ENCODE assay signal across 8 cellular contexts in genomic region chr21:42923553-42924432, GRCh38. TPM values are rescaled to one million over a fixed set of nuclear protein-coding genes. Genes with fewer than 3 reads are reported as not detected.
DNase-seq lines count a peak whose midpoint lies in the region; ATAC-seq and TF ChIP-seq lines count a peak whose summit lies in the region.

No MANE protein-coding gene starts in this region.

- BruUV-seq in Panc1 (replicated peaks; lab: Mats Ljungman, UMichigan): no TSS peak

- in situ Hi-C loops in Panc1 (cut with HindIII; ENCODE audit: low pct_unique_long_range_greater_than_20kb, low sequenced_read_pairs): no loop called here

- CTCF ChIA-PET in Panc1 (lab: Charles Lee): no interaction called here

- H3K9ac ChIP-seq in Karpas-422 (ENCODE audit: low read length) (peak overlapping the region; percentile 56), fibroblast of lung (ENCODE audit: insufficient read depth, low read length) (no peak overlapping the region)

- H3K4me1 ChIP-seq in Karpas-422 (ENCODE audit: low read length) (peaks cover 14% of the 10 kb centered on the region), Panc1 (ENCODE audit: control insufficient read depth, insufficient read depth, low read length) (peaks cover 3% of the 10 kb centered on the region; the same call in 1 of the 2 replicates), fibroblast of lung (ENCODE audit: control insufficient read depth, extremely low read depth, insufficient read depth, low read length) (peaks cover 2% of the 10 kb centered on the region)

- H3K9me3 Mint-ChIP-seq in activated T-cell treated with anti-CD3 and anti-CD28 coated beads, Interleukin-2, amount 50 U/mL, for 4 hours: no peaks in the 10 kb centered on the region
- H3K9me3 Mint-ChIP-seq in naive thymus-derived CD8-positive, alpha-beta T cell: no peaks in the 10 kb centered on the region
- H3K9me3 Mint-ChIP-seq in stimulated activated memory B cell treated with anti-CD40 and anti-IgM and Interleukin-4, amounts not matched to agents 10 μg/mL and 1 μg/mL and 100 μg/mL, for 72 hours: no peaks in the 10 kb centered on the region

- H3K4me1 Mint-ChIP-seq in activated T-cell treated with anti-CD3 and anti-CD28 coated beads, Interleukin-2, amount 50 U/mL, for 4 hours (ENCODE audit: low read depth): peaks cover 17% of the 10 kb centered on the region
- peaks cover 11 to 18% (median 16%) of the 10 kb centered on the region in 4 donors for H3K4me1 Mint-ChIP-seq in naive thymus-derived CD8-positive, alpha-beta T cell
- peaks cover 12% of the 10 kb centered on the region for H3K4me1 Mint-ChIP-seq in stimulated activated memory B cell treated with anti-CD40 and anti-IgM and Interleukin-4, amounts not matched to agents 10 μg/mL and 1 μg/mL and 100 μg/mL, for 72 hours

- peak; percentile 89 for ATAC-seq in Panc1
- peak; percentile 99 for ATAC-seq in activated T-cell treated with anti-CD3 and anti-CD28 coated beads, Interleukin-2, amount 50 U/mL, for 4 hours
- peak; percentile 94 to 95 for ATAC-seq in naive thymus-derived CD8-positive, alpha-beta T cell
- ATAC-seq in stimulated activated memory B cell treated with anti-CD40 and anti-IgM and Interleukin-4, amounts not matched to agents 10 μg/mL and 1 μg/mL and 100 μg/mL, for 72 hours: peak; percentile 88

- H3K36me3 Mint-ChIP-seq in activated T-cell treated with anti-CD3 and anti-CD28 coated beads, Interleukin-2, amount 50 U/mL, for 4 hours (ENCODE audit: insufficient read depth): no peaks in the 10 kb centered on the region
- no peaks in the 10 kb centered on the region for H3K36me3 Mint-ChIP-seq in naive thymus-derived CD8-positive, alpha-beta T cell
- H3K36me3 Mint-ChIP-seq in stimulated activated memory B cell treated with anti-CD40 and anti-IgM and Interleukin-4, amounts not matched to agents 10 μg/mL and 1 μg/mL and 100 μg/mL, for 72 hours: no peaks in the 10 kb centered on the region

- H3K27me3 ChIP-seq in Karpas-422 (ENCODE audit: low read length) (no peaks in the 10 kb centered on the region), Panc1 (ENCODE audit: control insufficient read depth, insufficient read depth, low read length) (no peaks in the 10 kb centered on the region), fibroblast of lung (ENCODE audit: control insufficient read depth, insufficient read depth, low read length) (no peaks in the 10 kb centered on the region)

- peak overlapping the region; percentile 48 for H3K4me2 ChIP-seq in Karpas-422 (ENCODE audit: low read depth, low read length, poor library complexity, severe bottlenecking)
- H3K4me2 ChIP-seq in fibroblast of lung (ENCODE audit: extremely low read depth, insufficient read depth, low read length): peak overlapping the region; percentile 2

- no peaks in the 10 kb centered on the region for H3K9me2 ChIP-seq in Karpas-422 (replicated peaks; ENCODE audit: insufficient read depth, low read length)

- H4K20me1 ChIP-seq in Karpas-422 (ENCODE audit: insufficient read depth, low read depth, low read length): no peaks in the 10 kb centered on the region
- H4K20me1 ChIP-seq in fibroblast of lung (ENCODE audit: control insufficient read depth, extremely low read depth, insufficient read depth, low read length): no peaks in the 10 kb centered on the region

- H3K27ac Mint-ChIP-seq in naive thymus-derived CD8-positive, alpha-beta T cell: peak overlapping the region; percentile 18 to 84 (median 74)
- peak overlapping the region; percentile 36 for H3K27ac Mint-ChIP-seq in stimulated activated memory B cell treated with anti-CD40 and anti-IgM and Interleukin-4, amounts not matched to agents 10 μg/mL and 1 μg/mL and 100 μg/mL, for 72 hours

- H3K9me3 ChIP-seq in Karpas-422 (ENCODE audit: low read length) (no peaks in the 10 kb centered on the region), Panc1 (ENCODE audit: control insufficient read depth, insufficient read depth, low read depth, low read length) (no peaks in the 10 kb centered on the region), fibroblast of lung (ENCODE audit: control insufficient read depth, insufficient read depth, low read depth, low read length) (no peaks in the 10 kb centered on the region)

- H3K36me3 ChIP-seq in Karpas-422 (ENCODE audit: insufficient read depth, low read length) (no peaks in the 10 kb centered on the region), Panc1 (ENCODE audit: control insufficient read depth, insufficient read depth, low read length) (no peaks in the 10 kb centered on the region), fibroblast of lung (ENCODE audit: control insufficient read depth, insufficient read depth, low read length) (no peaks in the 10 kb centered on the region)

- POLR2A ChIA-PET in Panc1 (lab: Charles Lee): no interaction called here
- POLR2A ChIA-PET in naive thymus-derived CD8-positive, alpha-beta T cell (lab: Charles Lee): no interaction called here

- DNase-seq in activated gamma-delta T cell treated with Interleukin-2 at 50 U/mL for 16 hours (peak; percentile 56), activated gamma-delta T cell (lab: John Stamatoyannopoulos, UW) (no peak), Karpas-422 (peak; percentile 97), Panc1 (ENCODE audit: low read depth, low spot score) (peak; percentile 41), fibroblast of lung (ENCODE audit: low read depth in 2 of 2) (peak; percentile 83 to 91)
- peak; percentile 51 for DNase-seq in activated T-cell treated with anti-CD3 and anti-CD28 coated beads, Interleukin-2, amount 50 U/mL, for 4 hours
- DNase-seq in naive thymus-derived CD8-positive, alpha-beta T cell: peak; percentile 16 to 85 (median 67)

- TF ChIP-seq CTCF in Panc1 (IDR thresholded peaks at IDR 0.05): peak; percentile 79
- TF ChIP-seq CTCF in fibroblast of lung (conservative IDR thresholded peaks at IDR 0.05 in 1 of 2, IDR thresholded peaks at IDR 0.05 in 1 of 2; ENCODE audit: low read depth in 1 of 2, low read length in 2 of 2): peak; percentile 84 to 88

- peak overlapping the region; percentile 90 for H2AFZ ChIP-seq in Karpas-422 (ENCODE audit: low read length)
- H2AFZ ChIP-seq in fibroblast of lung (ENCODE audit: low read length): peak overlapping the region; percentile 80

- no peaks in the 10 kb centered on the region for H3K27me3 Mint-ChIP-seq in activated T-cell treated with anti-CD3 and anti-CD28 coated beads, Interleukin-2, amount 50 U/mL, for 4 hours (ENCODE audit: low read depth)
- no peaks in the 10 kb centered on the region for H3K27me3 Mint-ChIP-seq in naive thymus-derived CD8-positive, alpha-beta T cell
- H3K27me3 Mint-ChIP-seq in stimulated activated memory B cell treated with anti-CD40 and anti-IgM and Interleukin-4, amounts not matched to agents 10 μg/mL and 1 μg/mL and 100 μg/mL, for 72 hours: no peaks in the 10 kb centered on the region

- H3K79me2 ChIP-seq in Karpas-422 (ENCODE audit: low read length) (no peaks in the 10 kb centered on the region), fibroblast of lung (ENCODE audit: control insufficient read depth, insufficient read depth, low read length) (no peaks in the 10 kb centered on the region)

- H3K27ac ChIP-seq in Karpas-422 (ENCODE audit: low read length): no peak overlapping the region
- H3K27ac ChIP-seq in Panc1 (ENCODE audit: low read length): peak overlapping the region; percentile 52
- H3K27ac ChIP-seq in fibroblast of lung (ENCODE audit: insufficient read depth, low read length): peak overlapping the region; percentile 62

- intact Hi-C loops in Panc1 (cut with micrococcal nuclease; ENCODE audit: unreplicated experiment): no loop called here

- H3K4me3 ChIP-seq in Karpas-422 (ENCODE audit: low read length): peak overlapping the region; percentile 19; the same call in 1 of the 2 replicates
- H3K4me3 ChIP-seq in Panc1 (ENCODE audit: low read depth in 2 of 2, low read length in 2 of 2): no peak overlapping the region
- peak overlapping the region in 1 of 4 experiments; percentile 5 for H3K4me3 ChIP-seq in fibroblast of lung (replicated peaks in 1 of 4; ENCODE audit: control extremely low read depth in 1 of 4, insufficient read depth in 1 of 4, low read depth in 3 of 4, low read length in 4 of 4)

- peak overlapping the region; percentile 37 for H3K4me3 Mint-ChIP-seq in activated T-cell treated with anti-CD3 and anti-CD28 coated beads, Interleukin-2, amount 50 U/mL, for 4 hours
- H3K4me3 Mint-ChIP-seq in naive thymus-derived CD8-positive, alpha-beta T cell: peak overlapping the region in 7 of 10 donors; percentile 5 to 79 (median 37)
- peak overlapping the region; percentile 22 for H3K4me3 Mint-ChIP-seq in stimulated activated memory B cell treated with anti-CD40 and anti-IgM and Interleukin-4, amounts not matched to agents 10 μg/mL and 1 μg/mL and 100 μg/mL, for 72 hours

RNA-seq across cellular contexts. Expression of gene ERVH48-1, which starts 1.6 kb away (rescaled TPM):
- not detected in 2 replicates for total RNA-seq in Karpas-422 (2014; rRNA removed; shearing (Covaris generic); ENCODE audit: low replicate concordance)
- total RNA-seq in Panc1 (2021; ENCODE audit: unreplicated experiment): 0.05 TPM
- polyA plus RNA-seq in Panc1 (2012; ENCODE audit: insufficient read length): 0.13 TPM
- not detected for total RNA-seq in activated T-cell treated with anti-CD3 and anti-CD28 coated beads, Interleukin-2, amount 50 U/mL, for 4 hours
- not detected in 2 replicates for total RNA-seq in fibroblast of lung
- polyA plus RNA-seq in fibroblast of lung: 0.06 TPM in 1 of 2 replicates, not detected in the other
- polyA plus RNA-seq in fibroblast of lung (2012): 0.06 TPM in 1 of 2 replicates, not detected in the other
- polyA minus RNA-seq in fibroblast of lung (ENCODE audit: low replicate concordance): not detected in 2 replicates
- under 1 TPM; 0.13 to 0.30 TPM for total RNA-seq in naive thymus-derived CD8-positive, alpha-beta T cell
- polyA plus RNA-seq in naive thymus-derived CD8-positive, alpha-beta T cell: under 1 TPM in 1 of 3 donors, not detected in 2; 0.10 TPM

RNA-seq across cellular contexts. Expression of gene NDUFV3, which starts 30.7 kb away (rescaled TPM):
- 10.7 and 21.0 TPM in 2 replicates for total RNA-seq in Karpas-422 (2014; rRNA removed; shearing (Covaris generic); ENCODE audit: low replicate concordance)
- total RNA-seq in Panc1 (2021; ENCODE audit: unreplicated experiment): 21.1 TPM
- 22.3 TPM for polyA plus RNA-seq in Panc1 (2012; ENCODE audit: insufficient read length)
- total RNA-seq in activated T-cell treated with anti-CD3 and anti-CD28 coated beads, Interleukin-2, amount 50 U/mL, for 4 hours: 10 to 100 TPM; 18.6 to 26.6 (median 20.6) TPM
- 37.7 and 43.7 TPM in 2 replicates for total RNA-seq in fibroblast of lung
- polyA plus RNA-seq in fibroblast of lung: 38.2 and 48.0 TPM in 2 replicates
- 35.6 and 41.2 TPM in 2 replicates for polyA plus RNA-seq in fibroblast of lung (2012)
- polyA minus RNA-seq in fibroblast of lung (ENCODE audit: low replicate concordance): 13.6 and 17.3 TPM in 2 replicates
- total RNA-seq in naive thymus-derived CD8-positive, alpha-beta T cell: 10 to 100 TPM; 35.9 to 37.1 TPM
- polyA plus RNA-seq in naive thymus-derived CD8-positive, alpha-beta T cell: 10 to 100 TPM; 10.2 to 27.2 (median 23.0) TPM

RNA-seq across cellular contexts. Expression of gene WDR4, which starts 44.5 kb away (rescaled TPM):
- 15.3 and 24.9 TPM in 2 replicates for total RNA-seq in Karpas-422 (2014; rRNA removed; shearing (Covaris generic); ENCODE audit: low replicate concordance)
- total RNA-seq in Panc1 (2021; ENCODE audit: unreplicated experiment) (36.7 TPM), fibroblast of lung (9.8 and 10.2 TPM in 2 replicates)
- polyA plus RNA-seq in Panc1 (2012; ENCODE audit: insufficient read length): 26.1 TPM
- 10 to 100 TPM; 66.9 to 88.9 (median 86.2) TPM for total RNA-seq in activated T-cell treated with anti-CD3 and anti-CD28 coated beads, Interleukin-2, amount 50 U/mL, for 4 hours
- 8.2 and 11.7 TPM in 2 replicates for polyA plus RNA-seq in fibroblast of lung
- 11.3 and 20.7 TPM in 2 replicates for polyA plus RNA-seq in fibroblast of lung (2012)
- polyA minus RNA-seq in fibroblast of lung (ENCODE audit: low replicate concordance): 18.8 and 22.4 TPM in 2 replicates
- total RNA-seq in naive thymus-derived CD8-positive, alpha-beta T cell: 10 to 100 TPM; 30.0 to 32.6 TPM
- 1 to 10 TPM; 6.9 to 9.9 (median 9.3) TPM for polyA plus RNA-seq in naive thymus-derived CD8-positive, alpha-beta T cell

RNA-seq across cellular contexts. Expression of gene PKNOX1, which starts 50.6 kb away (rescaled TPM):
- total RNA-seq in Karpas-422 (2014; rRNA removed; shearing (Covaris generic); ENCODE audit: low replicate concordance): 19.7 and 28.1 TPM in 2 replicates
- 16.5 TPM for total RNA-seq in Panc1 (2021; ENCODE audit: unreplicated experiment)
- polyA plus RNA-seq in Panc1 (2012; ENCODE audit: insufficient read length): 10.7 TPM
- 10 to 100 TPM; 17.5 to 20.7 (median 19.9) TPM for total RNA-seq in activated T-cell treated with anti-CD3 and anti-CD28 coated beads, Interleukin-2, amount 50 U/mL, for 4 hours
- total RNA-seq in fibroblast of lung: 8.5 and 12.2 TPM in 2 replicates
- 43.8 and 67.5 TPM in 2 replicates for polyA plus RNA-seq in fibroblast of lung
- polyA plus RNA-seq in fibroblast of lung (2012): 19.9 and 22.8 TPM in 2 replicates
- polyA minus RNA-seq in fibroblast of lung (ENCODE audit: low replicate concordance): 15.0 and 23.7 TPM in 2 replicates
- 10 to 100 TPM; 18.6 to 20.8 TPM for total RNA-seq in naive thymus-derived CD8-positive, alpha-beta T cell
- 10 to 100 TPM; 16.2 to 18.6 (median 17.9) TPM for polyA plus RNA-seq in naive thymus-derived CD8-positive, alpha-beta T cell
